ENCODE assay signal across 24 cellular contexts in the genomic region with DNA sequence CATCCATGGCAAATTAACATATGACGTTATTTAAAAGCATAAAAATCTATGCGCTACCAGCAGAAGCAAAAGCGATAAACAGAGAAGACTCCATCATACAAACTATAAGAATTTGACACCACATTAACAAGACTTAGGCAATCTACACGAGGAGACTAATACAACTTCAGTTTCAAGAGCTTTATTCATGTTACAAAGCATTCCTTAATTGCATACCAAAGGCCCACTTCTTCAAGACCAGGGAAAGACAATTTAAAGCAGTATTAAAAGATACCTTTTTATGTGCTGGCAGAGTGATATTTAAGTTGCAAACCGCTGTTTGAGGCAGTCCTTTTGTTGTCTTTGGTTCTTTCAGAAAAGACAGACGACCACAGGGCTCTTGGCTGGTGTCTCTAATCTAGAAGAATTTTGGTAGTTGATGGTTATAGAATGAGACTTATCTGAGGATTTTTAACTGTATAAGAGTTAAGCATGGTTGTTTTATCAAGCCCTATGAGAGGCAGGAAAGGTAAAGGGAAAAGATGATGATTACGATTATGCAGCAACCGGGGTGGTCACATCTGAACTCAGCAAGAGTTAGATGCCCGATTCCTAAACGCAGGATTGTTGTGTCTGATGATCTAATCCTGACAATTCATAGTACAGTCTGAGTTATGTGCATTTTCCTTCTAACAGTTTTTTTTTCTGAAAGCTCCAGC.
A peak's percentile ranks its signal among the peaks of the same experiment; 100 is the strongest.
DNase-seq lines count a peak whose midpoint lies in the region; ATAC-seq, FAIRE-seq and TF ChIP-seq lines count a peak whose summit lies in the region.
"Had no signal": no experiment of that assay in that cellular context is flagged by ENCODE, and none has a peak within 500 bp of the region (broad histone marks: within the 10 kb centered on the region; RNA-seq: fewer than 3 reads in every experiment).

No MANE protein-coding gene starts in this region.

- no peak overlapping the region for H2BK120ac ChIP-seq in IMR-90 (ENCODE audit: low read depth, low read length)

- H3K9me1 ChIP-seq in IMR-90 (ENCODE audit: insufficient read depth, low read length) = no peaks in the 10 kb centered on the region

- no peak overlapping the region for H2BK15ac ChIP-seq in IMR-90 (ENCODE audit: low read depth, low read length)

- no peak overlapping the region for H3K27ac ChIP-seq in ACC112 (ENCODE audit: low read depth, low read length)
- H3K27ac ChIP-seq in IMR-90 (ENCODE audit: insufficient read depth, low read length) = no peak overlapping the region
- H3K27ac ChIP-seq in astrocyte (ENCODE audit: low read depth, low read length) = no peak overlapping the region
- no peak overlapping the region for H3K27ac ChIP-seq in left lung
- H3K27ac ChIP-seq in psoas muscle = no peak overlapping the region
- H3K27ac ChIP-seq: BLaER1 treated with 17β-estradiol and CSF1 and Interleukin-3, amounts not matched to agents 10 nM and 100 nM; esophagus muscularis mucosa; neutrophil; Peyer's patch; SJCRH30 had no signal

- 73% methylated on average over 3 of the region's 10 CpGs; no CpG with 5 or more reads in 1 of the 2 experiments for WGBS in IMR-90 (ENCODE audit: extremely low coverage in 2 of 2, insufficient read length in 1 of 2), 2 experiments
- WGBS in psoas muscle, 3 donors = 69 to 77% (median 72%) methylated on average over 10 of the region's 10 CpGs

- H4K20me1 ChIP-seq in IMR-90 (ENCODE audit: insufficient read depth, low read length) = no peaks in the 10 kb centered on the region
- no peaks in the 10 kb centered on the region for H4K20me1 ChIP-seq in astrocyte (ENCODE audit: insufficient read depth, low read length)
- H4K20me1 ChIP-seq: BLaER1 treated with 17β-estradiol and CSF1 and Interleukin-3, amounts not matched to agents 10 nM and 100 nM had no signal

- H3K56ac ChIP-seq in IMR-90 (ENCODE audit: extremely low read depth, insufficient read depth, low read length) = no peak overlapping the region

- TF ChIP-seq POLR2A in IMR-90 (IDR thresholded peaks at IDR 0.05; ENCODE audit: low read depth, low read length) = no peak

- dilution Hi-C loops in IMR-90 (cut with HindIII; ENCODE audit: low sequenced_read_pairs, unreplicated experiment) = no loop called here

- FAIRE-seq in astrocyte (lab: Jason Lieb, UNC) = no peak
- no peak for FAIRE-seq in urothelium cell line (lab: Jason Lieb, UNC)

- H3K79me1 ChIP-seq in IMR-90 (ENCODE audit: low read depth in 1 of 2, low read length in 2 of 2) = no peaks in the 10 kb centered on the region

- DNase-seq in IMR-90 (no peak), astrocyte (ENCODE audit: low read depth) (peak; percentile 20), left lung (no peak), urothelium cell line (ENCODE audit: low spot score) (no peak), NCI-H146 (lab: John Stamatoyannopoulos, UW) (no peak), psoas muscle (no peak), NCI-H128 (lab: John Stamatoyannopoulos, UW; ENCODE audit: unreplicated experiment) (no peak)
- DNase-seq: activated CD4-positive, alpha-beta T cell treated with anti-CD3 and anti-CD28 coated beads for 1 hour; activated CD8-positive, alpha-beta T cell treated with anti-CD3 and anti-CD28 coated beads for 36 hours; activated gamma-delta T cell treated with Interleukin-2 at 50 U/mL for 16 hours; activated naive CD8-positive, alpha-beta T cell treated with anti-CD3 and anti-CD28 coated beads, Interleukin-2, amount 50 U/mL, for 24 hours; DMS79 treated with DMSO at 0.1 percent for 48 hours; effector memory CD8-positive, alpha-beta T cell; islet precursor cell; NCI-H1105 treated with DMSO at 0.1 percent for 48 hours; NCI-H524; Peyer's patch; SJCRH30; T-cell had no signal

- peak overlapping the region; percentile 50 for H3K4me2 ChIP-seq in IMR-90 (ENCODE audit: low read depth, low read length)
- H3K4me2 ChIP-seq in astrocyte (ENCODE audit: low read length) = peak overlapping the region; percentile 20
- H3K4me2 ChIP-seq: BLaER1 treated with 17β-estradiol and CSF1 and Interleukin-3, amounts not matched to agents 10 nM and 100 nM had no signal

- POLR2A ChIA-PET in IMR-90 (lab: Charles Lee; ENCODE audit: unreplicated experiment) = no interaction called here

- no peak overlapping the region for H2AK9ac ChIP-seq in IMR-90 (replicated peaks; ENCODE audit: low read depth, low read length, poor library complexity)

- H3K9ac ChIP-seq in IMR-90 (ENCODE audit: low read depth, low read length) = no peak overlapping the region
- no peak overlapping the region for H3K9ac ChIP-seq in astrocyte (ENCODE audit: low read length)
- H3K9ac ChIP-seq: BLaER1 treated with 17β-estradiol and CSF1 and Interleukin-3, amounts not matched to agents 10 nM and 100 nM had no signal

- H3K9me3 ChIP-seq in IMR-90 (ENCODE audit: control insufficient read depth, insufficient read depth, low read length) (no peaks in the 10 kb centered on the region), astrocyte (ENCODE audit: insufficient read depth, low read depth, low read length) (no peaks in the 10 kb centered on the region), left lung (no peaks in the 10 kb centered on the region), psoas muscle (no peaks in the 10 kb centered on the region)
- H3K9me3 ChIP-seq: BLaER1 treated with 17β-estradiol and CSF1 and Interleukin-3, amounts not matched to agents 10 nM and 100 nM; esophagus muscularis mucosa; neutrophil; Peyer's patch; SJCRH30 had no signal

- H4K8ac ChIP-seq in IMR-90 (ENCODE audit: low read depth in 2 of 2, low read length in 2 of 2) = no peak overlapping the region

- BruUV-seq in IMR-90 (replicated peaks; lab: Mats Ljungman, UMichigan) = no TSS peak

- H3K4me1 ChIP-seq in ACC112 (ENCODE audit: control insufficient read depth, insufficient read depth, low read length, unreplicated experiment) (peaks cover 4% of the 10 kb centered on the region), IMR-90 (ENCODE audit: control insufficient read depth, insufficient read depth, low read length) (no peaks in the 10 kb centered on the region), astrocyte (ENCODE audit: insufficient read depth, low read length) (no peaks in the 10 kb centered on the region), left lung (no peaks in the 10 kb centered on the region), psoas muscle (no peaks in the 10 kb centered on the region)
- H3K4me1 ChIP-seq: BLaER1 treated with 17β-estradiol and CSF1 and Interleukin-3, amounts not matched to agents 10 nM and 100 nM; esophagus muscularis mucosa; Peyer's patch; SJCRH30 had no signal

- no peak overlapping the region for H3K18ac ChIP-seq in IMR-90 (ENCODE audit: low read depth, low read length)

- H3K14ac ChIP-seq in IMR-90 (replicated peaks; ENCODE audit: low read depth, low read length) = no peak overlapping the region

- no peak overlapping the region for H2BK5ac ChIP-seq in IMR-90 (ENCODE audit: low read depth, low read length, poor library complexity, severe bottlenecking)

- no peak overlapping the region for H3K4me3 Mint-ChIP-seq in astrocyte (ENCODE audit: unreplicated experiment)
- H3K4me3 Mint-ChIP-seq: activated CD8-positive, alpha-beta T cell treated with anti-CD3 and anti-CD28 coated beads for 36 hours; activated naive CD8-positive, alpha-beta T cell treated with anti-CD3 and anti-CD28 coated beads, Interleukin-2, amount 50 U/mL, for 24 hours; effector memory CD8-positive, alpha-beta T cell; T-cell; type B pancreatic cell had no signal

- H3K4ac ChIP-seq in IMR-90 (ENCODE audit: low read depth, low read length) = no peak overlapping the region

- H3K36me3 Mint-ChIP-seq in astrocyte (ENCODE audit: low read depth, unreplicated experiment) = no peaks in the 10 kb centered on the region

- H3K27ac Mint-ChIP-seq in astrocyte (ENCODE audit: unreplicated experiment) = no peak overlapping the region
- H3K27ac Mint-ChIP-seq: activated CD8-positive, alpha-beta T cell treated with anti-CD3 and anti-CD28 coated beads for 36 hours; activated naive CD8-positive, alpha-beta T cell treated with anti-CD3 and anti-CD28 coated beads, Interleukin-2, amount 50 U/mL, for 24 hours; effector memory CD8-positive, alpha-beta T cell; T-cell; type B pancreatic cell had no signal

- H3K4me3 ChIP-seq in ACC112 (ENCODE audit: low read depth, low read length) = peak overlapping the region; percentile 62
- H3K4me3 ChIP-seq in IMR-90 (ENCODE audit: insufficient read depth, low read depth, low read length) = no peak overlapping the region
- no peak overlapping the region for H3K4me3 ChIP-seq in astrocyte (ENCODE audit: insufficient read depth, low read depth, low read length)
- no peak overlapping the region for H3K4me3 ChIP-seq in left lung
- H3K4me3 ChIP-seq in psoas muscle = no peak overlapping the region
- H3K4me3 ChIP-seq: BLaER1 treated with 17β-estradiol and CSF1 and Interleukin-3, amounts not matched to agents 10 nM and 100 nM; esophagus muscularis mucosa; SJCRH30 had no signal

- CTCF ChIA-PET in IMR-90 (lab: Yijun Ruan, JAX) = interaction anchor here (0.6 kb wide), 2 partner anchors 497 to 1112 kb away, joined by 3 to 6 read pairs; no protein-coding TSS in a partner anchor

- H3K36me3 ChIP-seq in ACC112 (ENCODE audit: insufficient read depth, low read length) (no peaks in the 10 kb centered on the region), IMR-90 (ENCODE audit: control insufficient read depth, insufficient read depth, low read length) (no peaks in the 10 kb centered on the region), astrocyte (ENCODE audit: insufficient read depth, low read length) (no peaks in the 10 kb centered on the region), left lung (no peaks in the 10 kb centered on the region), psoas muscle (ENCODE audit: insufficient read depth in 1 of 2, low read depth in 1 of 2) (peaks cover 3 to 92% of the 10 kb centered on the region in 2 donors)
- H3K36me3 ChIP-seq: BLaER1 treated with 17β-estradiol and CSF1 and Interleukin-3, amounts not matched to agents 10 nM and 100 nM; neutrophil; SJCRH30 had no signal

- H3K79me2 ChIP-seq in ACC112 (ENCODE audit: control insufficient read depth, insufficient read depth, low read length, unreplicated experiment) (no peaks in the 10 kb centered on the region), astrocyte (ENCODE audit: insufficient read depth, low read length) (no peaks in the 10 kb centered on the region)

- H3K27me3 ChIP-seq in ACC112 (ENCODE audit: insufficient read depth, low read length) (no peaks in the 10 kb centered on the region), IMR-90 (ENCODE audit: control insufficient read depth, insufficient read depth, low read length) (no peaks in the 10 kb centered on the region), astrocyte (ENCODE audit: insufficient read depth, low read length) (no peaks in the 10 kb centered on the region), left lung (no peaks in the 10 kb centered on the region), psoas muscle (ENCODE audit: insufficient read depth in 3 of 3, low read length in 2 of 3) (no peaks in the 10 kb centered on the region)
- H3K27me3 ChIP-seq: BLaER1 treated with 17β-estradiol and CSF1 and Interleukin-3, amounts not matched to agents 10 nM and 100 nM; esophagus muscularis mucosa; neutrophil; Peyer's patch; SJCRH30 had no signal

- H2AK5ac ChIP-seq in IMR-90 (ENCODE audit: low read depth, low read length) = no peak overlapping the region

- H3K9me3 Mint-ChIP-seq in astrocyte (ENCODE audit: unreplicated experiment) = no peaks in the 10 kb centered on the region
- H3K9me3 Mint-ChIP-seq: activated CD8-positive, alpha-beta T cell treated with anti-CD3 and anti-CD28 coated beads for 36 hours; activated naive CD8-positive, alpha-beta T cell treated with anti-CD3 and anti-CD28 coated beads, Interleukin-2, amount 50 U/mL, for 24 hours; effector memory CD8-positive, alpha-beta T cell; T-cell; type B pancreatic cell had no signal

- no peak for TF ChIP-seq RAD21 in IMR-90 (IDR thresholded peaks at IDR 0.05; ENCODE audit: low read length)

- ATAC-seq in IMR-90 (ENCODE audit: low read depth) (0 out of 2 replicates have a peak, but pooled peaks have one; percentile 27), left lung (peak; percentile 68), psoas muscle (no peak)
- ATAC-seq: activated CD8-positive, alpha-beta T cell treated with anti-CD3 and anti-CD28 coated beads for 36 hours; activated naive CD8-positive, alpha-beta T cell treated with anti-CD3 and anti-CD28 coated beads, Interleukin-2, amount 50 U/mL, for 24 hours; effector memory CD8-positive, alpha-beta T cell; T-cell had no signal

- no peak overlapping the region for H2BK20ac ChIP-seq in IMR-90 (ENCODE audit: low read depth, low read length)

- intact Hi-C loops in IMR-90 (cut with micrococcal nuclease) = no loop called here
- intact Hi-C loops in left lung (cut with DNase I) = no loop called here
- intact Hi-C loops in psoas muscle (cut with DNase I) = no loop called here

- peaks cover 10% of the 10 kb centered on the region for H3K4me1 Mint-ChIP-seq in astrocyte (ENCODE audit: low read depth, unreplicated experiment)
- H3K4me1 Mint-ChIP-seq: activated naive CD8-positive, alpha-beta T cell treated with anti-CD3 and anti-CD28 coated beads, Interleukin-2, amount 50 U/mL, for 24 hours; T-cell had no signal

- no peak overlapping the region for H4K91ac ChIP-seq in IMR-90 (ENCODE audit: insufficient read depth, low read depth, low read length)

- H2AFZ ChIP-seq in ACC112 (ENCODE audit: low read length, unreplicated experiment) = peak overlapping the region; percentile 73
- H2AFZ ChIP-seq in IMR-90 (replicated peaks; ENCODE audit: low read length, poor library complexity) = no peak overlapping the region
- no peak overlapping the region for H2AFZ ChIP-seq in astrocyte (ENCODE audit: low read depth, low read length)

- no peak overlapping the region for H4K5ac ChIP-seq in IMR-90 (ENCODE audit: low read depth, low read length)

- TF ChIP-seq CTCF in IMR-90 (conservative IDR thresholded peaks at IDR 0.05; ENCODE audit: low read depth, low read length) (no peak), astrocyte (IDR thresholded peaks at IDR 0.05; ENCODE audit: insufficient read depth, low read depth, low read length) (no peak), left lung (IDR thresholded peaks at IDR 0.05) (no peak), psoas muscle (IDR thresholded peaks at IDR 0.05) (no peak)

- no peak overlapping the region for H3K23ac ChIP-seq in IMR-90 (ENCODE audit: low read depth, low read length)

- no peaks in the 10 kb centered on the region for H3K27me3 Mint-ChIP-seq in astrocyte (ENCODE audit: low read depth, unreplicated experiment)
- H3K27me3 Mint-ChIP-seq: activated naive CD8-positive, alpha-beta T cell treated with anti-CD3 and anti-CD28 coated beads, Interleukin-2, amount 50 U/mL, for 24 hours; effector memory CD8-positive, alpha-beta T cell; T-cell; type B pancreatic cell had no signal

- in situ Hi-C loops in IMR-90 (cut with MboI; ENCODE audit: low sequenced_read_pairs) = no loop called here

Comparison
In these comparisons a context has a peak if more than half of its experiments do, and no peak if none do; other contexts are left out.
1. ATAC-seq: peak in IMR-90 (single experiment) and left lung (single experiment); none in psoas muscle (0 of 4).